15 cellular contexts compared by ENCODE assay signal in genomic region chr3:144921710-144922109, GRCh38.
DNase-seq lines count a peak whose midpoint lies in the region; ATAC-seq, FAIRE-seq and TF ChIP-seq lines count a peak whose summit lies in the region.
"Had no signal": no experiment of that assay in that cellular context is flagged by ENCODE, and none has a peak within 500 bp of the region (broad histone marks: within the 10 kb centered on the region; RNA-seq: fewer than 3 reads in every experiment).

No MANE protein-coding gene starts in this region.

- no peak overlapping the region for H2BK12ac ChIP-seq in H1 (ENCODE audit: low read depth, low read length)

- no peak overlapping the region for H2BK5ac ChIP-seq in H1 (ENCODE audit: low read depth, low read length)

- H3K4me3 ChIP-seq in H1 (ENCODE audit: extremely low read depth in 1 of 4, insufficient read depth in 2 of 4, low read depth in 3 of 4, low read length in 4 of 4), result no peak overlapping the region
- no peak overlapping the region for H3K4me3 ChIP-seq in pancreas

- no peak for TF ChIP-seq POLR2A in H1 (IDR thresholded peaks at IDR 0.05; ENCODE audit: control extremely low read depth in 1 of 2, low read depth in 2 of 2, low read length in 2 of 2)

- intact Hi-C loops in pancreas (cut with DNase I) (no loop called here), MCF 10A (cut with micrococcal nuclease) (no loop called here)

- ATAC-seq in pancreas (no peak), GM18907 (IDR thresholded peaks at IDR 0.05; ENCODE audit: unreplicated experiment) (no peak)
- ATAC-seq: PC-3 had no signal

- H3K4ac ChIP-seq in H1 (replicated peaks; ENCODE audit: insufficient read length, low read depth, low read length), result no peak overlapping the region

- H3K23ac ChIP-seq in H1 (ENCODE audit: insufficient read length), result no peak overlapping the region

- TF ChIP-seq EP300 in H1 (IDR thresholded peaks at IDR 0.05; ENCODE audit: borderline replicate concordance in 1 of 2, low read depth in 2 of 2, low read length in 2 of 2), result no peak

- no peaks in the 10 kb centered on the region for H3K27me3 ChIP-seq in H1 (replicated peaks in 1 of 4; ENCODE audit: control insufficient read depth in 3 of 4, extremely low read depth in 1 of 4, insufficient read depth in 3 of 4, low read length in 3 of 4)
- H3K27me3 ChIP-seq in pancreas, result no peaks in the 10 kb centered on the region

- H3K9ac ChIP-seq in H1 (replicated peaks in 1 of 4; ENCODE audit: extremely low read depth in 1 of 4, low read depth in 3 of 4, low read length in 3 of 4), result no peak overlapping the region
- H3K9ac ChIP-seq: KMS-11 had no signal

- H3K27me3 Mint-ChIP-seq in MCF 10A (ENCODE audit: insufficient read depth, unreplicated experiment), result no peaks in the 10 kb centered on the region
- H3K27me3 Mint-ChIP-seq: B cell; CD4-positive, CD25-positive, alpha-beta regulatory T cell had no signal

- H4K91ac ChIP-seq in H1 (replicated peaks; ENCODE audit: insufficient read length, low read length), result no peak overlapping the region

- no peak overlapping the region for H2BK15ac ChIP-seq in H1 (ENCODE audit: low read length)

- H3K4me1 Mint-ChIP-seq in MCF 10A (ENCODE audit: insufficient read depth, unreplicated experiment), result peaks cover 5% of the 10 kb centered on the region
- H3K4me1 Mint-ChIP-seq: B cell had no signal

- DNase-seq in G401 (ENCODE audit: low spot score) (peak; percentile 90), NCI-H1694 treated with DMSO at 0.1 percent for 48 hours (lab: John Stamatoyannopoulos, UW) (peak; percentile 11), H1 (ENCODE audit: low read depth in 1 of 2, low spot score in 2 of 2) (no peak), pons (ENCODE audit: low spot score) (peak; percentile 10), pancreas (no peak), MCF 10A (ENCODE audit: unreplicated experiment) (no peak), SHP77 treated with DMSO at 0.1 percent for 48 hours (lab: John Stamatoyannopoulos, UW) (no peak)
- DNase-seq: CD4-positive, CD25-positive, alpha-beta regulatory T cell; MM.1S; NCI-H1105; NCI-H1930; PC-3 had no signal

- peak overlapping the region; percentile 32; the same call in 1 of the 2 replicates for H2AFZ ChIP-seq in H1 (ENCODE audit: low read length)

- no peak overlapping the region for H3K18ac ChIP-seq in H1 (ENCODE audit: extremely low read depth, low read length)

- H2BK20ac ChIP-seq in H1 (ENCODE audit: low read length), result no peak overlapping the region

- no peak overlapping the region for H3K56ac ChIP-seq in H1 (replicated peaks; ENCODE audit: insufficient read length, low read depth, low read length)

- no peaks in the 10 kb centered on the region for H3K36me3 Mint-ChIP-seq in MCF 10A (ENCODE audit: insufficient read depth, unreplicated experiment)
- H3K36me3 Mint-ChIP-seq: CD4-positive, CD25-positive, alpha-beta regulatory T cell had no signal

- no peaks in the 10 kb centered on the region for H3K4me1 ChIP-seq in H1 (replicated peaks in 1 of 4; ENCODE audit: control insufficient read depth in 3 of 4, insufficient read depth in 4 of 4, low read length in 3 of 4)
- H3K4me1 ChIP-seq in pancreas, result peaks cover 0 to 6% (median 0%) of the 10 kb centered on the region in 3 donors

- no peak overlapping the region for H2AK5ac ChIP-seq in H1 (ENCODE audit: low read depth, low read length)

- no peak for FAIRE-seq in H1 (lab: Jason Lieb, UNC)
- no peak for FAIRE-seq in pancreas (lab: Jason Lieb, UNC)

- H3K27ac ChIP-seq in H1 (ENCODE audit: low read depth, low read length) (no peak overlapping the region), pancreas (no peak overlapping the region)
- H3K27ac ChIP-seq: KMS-11 had no signal

- TF ChIP-seq CTCF in H1 (IDR thresholded peaks at IDR 0.05; ENCODE audit: control extremely low read depth in 1 of 3, insufficient read depth in 1 of 3, low read depth in 1 of 3, low read length in 3 of 3) (no peak), pancreas (IDR thresholded peaks at IDR 0.05) (no peak), MCF 10A (IDR thresholded peaks at IDR 0.05; ENCODE audit: unreplicated experiment) (no peak)

- H3K36me3 ChIP-seq in H1 (ENCODE audit: control insufficient read depth in 2 of 4, insufficient read depth in 4 of 4, low read length in 3 of 4) (no peaks in the 10 kb centered on the region), pancreas (no peaks in the 10 kb centered on the region)

- H3K14ac ChIP-seq in H1 (ENCODE audit: insufficient read length), result no peak overlapping the region

- H3K9me3 ChIP-seq in H1 (ENCODE audit: insufficient read depth in 2 of 2, low read depth in 1 of 2, low read length in 1 of 2) (no peaks in the 10 kb centered on the region), pancreas (no peaks in the 10 kb centered on the region)

- H3K79me1 ChIP-seq in H1 (ENCODE audit: low read depth, low read length), result no peaks in the 10 kb centered on the region

- no peaks in the 10 kb centered on the region for H3K9me3 Mint-ChIP-seq in MCF 10A (ENCODE audit: unreplicated experiment)

- H3K79me2 ChIP-seq in H1 (ENCODE audit: control insufficient read depth in 1 of 2, insufficient read depth in 2 of 2, low read length in 2 of 2), result no peaks in the 10 kb centered on the region

- no peaks in the 10 kb centered on the region for H3K23me2 ChIP-seq in H1 (ENCODE audit: low read depth, low read length)

- no peak overlapping the region for H2BK120ac ChIP-seq in H1 (replicated peaks; ENCODE audit: low read depth, low read length)

- WGBS in H1 (ENCODE audit: extremely low coverage in 1 of 2, insufficient coverage in 1 of 2, insufficient read length in 1 of 2, insufficient replicate concordance in 2 of 2, low coverage in 1 of 2, low lambda C conversion rate in 2 of 2, missing lambda C conversion rate in 1 of 2), 2 experiments, result 85% methylated on average over 4 of the region's 4 CpGs; no CpG with 5 or more reads in 1 of the 2 experiments
- 85 to 91% methylated on average over 4 of the region's 4 CpGs for WGBS in pancreas, 2 donors

- H4K8ac ChIP-seq in H1 (ENCODE audit: extremely low read depth, insufficient read depth, low read length), result no peak overlapping the region

- BruUV-seq in MCF 10A (replicated peaks; lab: Mats Ljungman, UMichigan), result no TSS peak

- no peak overlapping the region for H3K4me3 Mint-ChIP-seq in MCF 10A (ENCODE audit: unreplicated experiment)
- H3K4me3 Mint-ChIP-seq: B cell; CD4-positive, CD25-positive, alpha-beta regulatory T cell had no signal

- no peak overlapping the region for H4K5ac ChIP-seq in H1 (ENCODE audit: insufficient read length, low read depth, low read length)

- H4K20me1 ChIP-seq in H1 (replicated peaks in 1 of 2; ENCODE audit: control insufficient read depth in 1 of 2, insufficient read depth in 2 of 2, low read length in 2 of 2), result no peaks in the 10 kb centered on the region

- in situ Hi-C loops in G401 (cut with HindIII; ENCODE audit: low sequenced_read_pairs), result no loop called here

- no peak overlapping the region for H3K4me2 ChIP-seq in H1 (ENCODE audit: insufficient read depth in 1 of 2, low read depth in 2 of 2, low read length in 2 of 2)
- H3K4me2 ChIP-seq: KMS-11 had no signal

- H3K27ac Mint-ChIP-seq in MCF 10A (ENCODE audit: low read depth, unreplicated experiment), result no peak overlapping the region
- H3K27ac Mint-ChIP-seq: B cell; CD4-positive, CD25-positive, alpha-beta regulatory T cell had no signal

- no peak for TF ChIP-seq RAD21 in H1 (IDR thresholded peaks at IDR 0.05 in 1 of 2, conservative IDR thresholded peaks at IDR 0.05 in 1 of 2; ENCODE audit: low read depth in 2 of 2, low read length in 2 of 2)

- CTCF ChIA-PET in H1 (lab: Charles Lee; ENCODE audit: partially characterized antibody) (interaction anchor here (0.7 kb wide), 1 partner anchor 1268 kb away, joined by 3 read pairs; no protein-coding TSS in a partner anchor), MCF 10A (lab: Yijun Ruan, JAX) (no interaction called here)

- POLR2A ChIA-PET in H1 (lab: Charles Lee; ENCODE audit: partially characterized antibody) (no interaction called here), MCF 10A (lab: Yijun Ruan, JAX) (no interaction called here)

TF ChIP-seq in H1, 55 proteins besides CTCF, POLR2A, EP300 and RAD21 (continues in another document):
- no peak for TF ChIP-seq ZNF274 (IDR thresholded peaks at IDR 0.05; ENCODE audit: borderline replicate concordance, extremely low read depth, low read length)
- no peak for TF ChIP-seq BRCA1 (IDR thresholded peaks at IDR 0.05; ENCODE audit: low read depth, low read length)
- no peak for TF ChIP-seq CHD2 (IDR thresholded peaks at IDR 0.05; ENCODE audit: low read length)
- no peak for TF ChIP-seq YY1 (IDR thresholded peaks at IDR 0.05; ENCODE audit: low read depth, low read length)
- TF ChIP-seq CBX8 (IDR thresholded peaks at IDR 0.05; ENCODE audit: borderline replicate concordance, low read depth, low read length), result no peak

Comparison
In these comparisons a context has a peak if more than half of its experiments do, and no peak if none do; other contexts are left out.
1. DNase-seq: peak in G401 (single experiment), NCI-H1694 treated with DMSO at 0.1 percent for 48 hours (single experiment) and pons (single experiment); none in H1 (0 of 2), pancreas (0 of 6), MCF 10A (single experiment) and SHP77 treated with DMSO at 0.1 percent for 48 hours (single experiment).